In the genomic region with DNA sequence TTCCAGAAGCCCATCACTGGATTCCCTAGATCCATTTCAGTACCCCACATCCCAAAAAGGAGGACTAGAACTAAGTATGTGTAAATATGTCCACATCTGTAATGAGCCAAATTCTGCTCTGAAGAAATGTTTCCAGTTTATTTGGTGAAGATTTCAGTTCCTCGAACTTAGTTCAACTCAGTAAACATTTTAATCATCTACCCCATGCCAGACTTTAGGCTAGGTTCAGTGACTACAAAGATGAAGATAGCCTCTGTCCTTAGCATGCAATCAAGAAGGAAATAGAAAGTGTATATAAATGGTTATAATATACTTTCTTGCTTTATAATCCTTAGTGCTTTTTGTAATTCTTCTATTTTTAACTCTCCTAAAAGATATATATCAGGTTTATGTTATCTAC, we compare ENCODE assay signal across 14 cellular contexts. TPM values are rescaled to one million over a fixed set of nuclear protein-coding genes. Genes with fewer than 3 reads are reported as not detected.
DNase-seq lines count a peak whose midpoint lies in the region; ATAC-seq and TF ChIP-seq lines count a peak whose summit lies in the region.
"Had no signal": no experiment of that assay in that cellular context is flagged by ENCODE, and none has a peak within 500 bp of the region (broad histone marks: within the 10 kb centered on the region; RNA-seq: fewer than 3 reads in every experiment).

No MANE protein-coding gene starts in this region.

- no peak overlapping the region for H4K91ac ChIP-seq in neuronal stem cell (ENCODE audit: low read depth, low read length, poor library complexity)

- H2AFZ ChIP-seq in neuronal stem cell (ENCODE audit: low read length), result no peak overlapping the region

- peak overlapping the region; percentile 98 for H3K27ac ChIP-seq in RWPE2 (ENCODE audit: poor library complexity, severe bottlenecking)
- H3K27ac ChIP-seq in esophagus (ENCODE audit: low read depth in 2 of 2, low read length in 1 of 2), result peak overlapping the region; percentile 42 to 68
- H3K27ac ChIP-seq in thymus (ENCODE audit: low read depth), result peak overlapping the region; percentile 19
- no peak overlapping the region for H3K27ac ChIP-seq in neuronal stem cell (replicated peaks; ENCODE audit: low read length)

- no peak overlapping the region for H2BK120ac ChIP-seq in neuronal stem cell (ENCODE audit: low read depth, low read length)

- H3K36me3 ChIP-seq in RWPE2 (ENCODE audit: low read depth) (peaks cover 14% of the 10 kb centered on the region), esophagus (ENCODE audit: control insufficient read depth in 2 of 2, insufficient read depth in 2 of 2, low read length in 1 of 2) (no peaks in the 10 kb centered on the region), thymus (ENCODE audit: control insufficient read depth, insufficient read depth) (no peaks in the 10 kb centered on the region), neuronal stem cell (replicated peaks in 1 of 2; ENCODE audit: control insufficient read depth in 2 of 2, insufficient read depth in 2 of 2, low read length in 2 of 2) (no peaks in the 10 kb centered on the region)

- H3K4me3 ChIP-seq in RWPE2 (ENCODE audit: severe bottlenecking), result no peak overlapping the region
- no peak overlapping the region for H3K4me3 ChIP-seq in esophagus (ENCODE audit: low read depth in 1 of 2, low read length in 2 of 2)
- no peak overlapping the region for H3K4me3 ChIP-seq in thymus (ENCODE audit: low read length)
- no peak overlapping the region for H3K4me3 ChIP-seq in neuronal stem cell (ENCODE audit: low read length in 2 of 2)
- H3K4me3 ChIP-seq: mucosa of descending colon had no signal

- no peaks in the 10 kb centered on the region for H3K79me1 ChIP-seq in neuronal stem cell (ENCODE audit: low read depth, low read length)

- DNase-seq in RWPE2 (ENCODE audit: low spot score) (no peak), omental fat pad (ENCODE audit: low spot score) (no peak), UCSD-AML1 (lab: John Stamatoyannopoulos, UW; ENCODE audit: unreplicated experiment) (no peak), NCI-H2171 (lab: John Stamatoyannopoulos, UW) (no peak), neuronal stem cell (ENCODE audit: low spot score) (no peak)
- DNase-seq: activated naive CD8-positive, alpha-beta T cell treated with anti-CD3 and anti-CD28 coated beads, Interleukin-2, amount 10 ng/mL, durations not matched to agents 7 days and 5 days; CD4-positive, CD25-positive, alpha-beta regulatory T cell; effector memory CD8-positive, alpha-beta T cell; NCI-H446 treated with DMSO at 0.1 percent for 48 hours; SIG-M5 had no signal

- no peak overlapping the region for H2AK5ac ChIP-seq in neuronal stem cell (ENCODE audit: low read depth, low read length)

- no peak overlapping the region for H2BK15ac ChIP-seq in neuronal stem cell (ENCODE audit: low read length)

- H3K9ac ChIP-seq in neuronal stem cell (ENCODE audit: low read depth, low read length, poor library complexity), result no peak overlapping the region

- H3K23ac ChIP-seq in neuronal stem cell (ENCODE audit: low read depth, low read length, poor library complexity), result no peak overlapping the region

- TF ChIP-seq CTCF in RWPE2 (IDR thresholded peaks at IDR 0.05; ENCODE audit: poor library complexity, severe bottlenecking), result peak; percentile 29
- no peak for TF ChIP-seq CTCF in omental fat pad (IDR thresholded peaks at IDR 0.05)

- H2BK12ac ChIP-seq in neuronal stem cell (ENCODE audit: low read length), result no peak overlapping the region

- H3K4me1 ChIP-seq in RWPE2 (ENCODE audit: insufficient read depth, poor library complexity, severe bottlenecking) (peaks cover 51% of the 10 kb centered on the region), esophagus (ENCODE audit: control insufficient read depth in 2 of 2, insufficient read depth in 2 of 2, low read length in 1 of 2) (no peaks in the 10 kb centered on the region), thymus (ENCODE audit: control insufficient read depth, insufficient read depth, low read length) (no peaks in the 10 kb centered on the region), neuronal stem cell (ENCODE audit: control insufficient read depth in 2 of 2, insufficient read depth in 1 of 2, low read depth in 1 of 2, low read length in 2 of 2) (peaks cover under 1 to 10% of the 10 kb centered on the region in 2 donors)

- H2BK5ac ChIP-seq in neuronal stem cell (ENCODE audit: low read length), result no peak overlapping the region

- no peak overlapping the region for H3K4me2 ChIP-seq in neuronal stem cell (ENCODE audit: insufficient read depth, low read length, poor library complexity, severe bottlenecking)

- H3K9me3 ChIP-seq in RWPE2 (ENCODE audit: severe bottlenecking) (no peaks in the 10 kb centered on the region), esophagus (ENCODE audit: control insufficient read depth in 2 of 2, insufficient read depth in 1 of 2, low read depth in 1 of 2, low read length in 1 of 2) (no peaks in the 10 kb centered on the region), thymus (ENCODE audit: control insufficient read depth) (no peaks in the 10 kb centered on the region), neuronal stem cell (replicated peaks in 1 of 2; ENCODE audit: control insufficient read depth in 2 of 2, insufficient read depth in 1 of 2, low read depth in 1 of 2, low read length in 2 of 2) (no peaks in the 10 kb centered on the region)
- H3K9me3 ChIP-seq: mucosa of descending colon had no signal

- ATAC-seq in RWPE2 (ENCODE audit: low read depth), result no peak
- peak; percentile 25 for ATAC-seq in omental fat pad (ENCODE audit: low FRiP score)
- ATAC-seq in esophagus mucosa, result no peak
- ATAC-seq: effector memory CD8-positive, alpha-beta T cell had no signal

- no peak overlapping the region for H4K8ac ChIP-seq in neuronal stem cell (ENCODE audit: low read depth, low read length)

- H3K14ac ChIP-seq in neuronal stem cell (ENCODE audit: low read length), result no peak overlapping the region

- 48% methylated on average over 1 of the region's 1 CpG for WGBS in esophagus, 2 donors
- whole genome bisulfite sequencing in thymus, result 83% methylated on average over 1 of the region's 1 CpG
- WGBS in neuronal stem cell (ENCODE audit: extremely low coverage in 2 of 2, insufficient read length in 2 of 2, insufficient replicate concordance in 1 of 2), 2 donors, result no CpG with 5 or more reads among the region's 1 CpG

- no peak overlapping the region for H3K4ac ChIP-seq in neuronal stem cell (ENCODE audit: low read length)

- H3K27me3 ChIP-seq in RWPE2 (ENCODE audit: insufficient read depth, poor library complexity, severe bottlenecking) (no peaks in the 10 kb centered on the region), esophagus (ENCODE audit: control insufficient read depth in 1 of 2, insufficient read depth in 2 of 2, low read length in 2 of 2) (no peaks in the 10 kb centered on the region), thymus (ENCODE audit: control insufficient read depth, insufficient read depth) (no peaks in the 10 kb centered on the region), neuronal stem cell (ENCODE audit: control insufficient read depth in 3 of 3, insufficient read depth in 3 of 3, low read depth in 1 of 3, low read length in 3 of 3) (no peaks in the 10 kb centered on the region)

- no peak overlapping the region for H3K18ac ChIP-seq in neuronal stem cell (ENCODE audit: low read length)

RNA-seq across cellular contexts. Expression of gene RUSC2, which starts 21.5 kb away (rescaled TPM):
- polyA plus RNA-seq in esophagus, result 10 to 100 TPM in 1 of 2 donors, 1 to 10 TPM in 1; 7.3 to 27.2 TPM
- total RNA-seq in omental fat pad, result 10 to 100 TPM; 12.2 to 23.5 (median 21.1) TPM
- 3.3 TPM for polyA plus RNA-seq in thymus
- 6.3 TPM for polyA plus RNA-seq in neuronal stem cell (2013, experiment 1 of 2)
- 6.5 TPM for polyA plus RNA-seq in neuronal stem cell (2013, experiment 2 of 2)
- 4.7 TPM for total RNA-seq in esophagus mucosa
